Comparison of ENCODE assay signal across 13 cellular contexts in the genomic region with DNA sequence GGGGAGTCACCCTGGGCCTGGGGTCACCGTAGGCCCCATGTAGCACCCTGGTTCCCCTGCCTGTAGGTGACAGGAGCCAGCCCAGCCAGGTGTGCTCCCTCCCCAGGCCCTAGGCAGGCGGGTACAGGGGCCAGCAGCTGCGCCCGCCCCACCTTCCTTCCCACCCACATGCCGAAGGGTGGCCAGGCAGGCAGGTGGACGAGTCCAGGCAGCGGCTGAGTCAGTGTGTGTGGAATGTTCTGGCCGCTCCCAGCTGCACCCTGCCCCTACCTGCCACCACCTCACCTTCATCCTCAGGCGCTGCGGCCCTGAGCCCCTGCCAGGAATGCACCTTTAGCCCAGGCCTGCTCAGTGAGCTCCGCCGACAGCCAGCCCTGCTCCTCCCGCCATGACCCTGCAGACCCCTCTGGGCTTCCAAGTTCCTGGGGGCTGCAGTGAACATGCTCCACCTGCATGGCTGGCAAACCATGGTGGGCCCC. TPM values are rescaled to one million over a fixed set of nuclear protein-coding genes. Genes with fewer than 3 reads are reported as not detected.
DNase-seq lines count a peak whose midpoint lies in the region; ATAC-seq and TF ChIP-seq lines count a peak whose summit lies in the region.
"Had no signal": no experiment of that assay in that cellular context is flagged by ENCODE, and none has a peak within 500 bp of the region (broad histone marks: within the 10 kb centered on the region; RNA-seq: fewer than 3 reads in every experiment).

No MANE protein-coding gene starts in this region.

- TF ChIP-seq CTCF in Peyer's patch (IDR thresholded peaks at IDR 0.05) (peak in 2 of 6 experiments; percentile 10 to 22), lower lobe of right lung (IDR thresholded peaks at IDR 0.05) (no peak)
- TF ChIP-seq CTCF in CD4-positive, alpha-beta T cell (IDR thresholded peaks at IDR 0.05) = no peak

- peaks cover 5% of the 10 kb centered on the region for H3K27me3 Mint-ChIP-seq in CD4-positive, alpha-beta T cell
- H3K27me3 Mint-ChIP-seq: natural killer cell treated with Interleukin-12 subunit alpha and Interleukin-12 subunit beta and Interleukin-15 and Interleukin-18, amount 100 ng/mL, for 72 hours had no signal

- H3K4me1 Mint-ChIP-seq in CD4-positive, alpha-beta T cell (ENCODE audit: low read depth) = peaks cover 4% of the 10 kb centered on the region

- DNase-seq in 8988T (peak; percentile 78), Peyer's patch (peak in 2 of 3 donors; percentile 92 to 95), lower lobe of right lung (peak; percentile 90), cerebellar nuclear complex (lab: John Stamatoyannopoulos, UW) (no peak)
- no peak for DNase-seq in CD4-positive, alpha-beta T cell
- DNase-seq: effector CD8-positive, alpha-beta T cell; NCI-H1930; OCI-M1; stimulated activated CD4-positive, alpha-beta T cell treated with anti-CD3 and anti-CD28 coated beads, Interleukin-1b, Interleukin-23, amount 100 ng/mL, for 48 hours; T-helper 9 cell had no signal

- H3K27ac ChIP-seq in Peyer's patch (peak overlapping the region in 3 of 4 donors; percentile 83 to 94 (median 90)), lower lobe of right lung (peak overlapping the region; percentile 84)
- no peak overlapping the region for H3K27ac ChIP-seq in CD4-positive, alpha-beta T cell (ENCODE audit: low read depth, low read length)

- H3K9me3 ChIP-seq in Peyer's patch (no peaks in the 10 kb centered on the region), lower lobe of right lung (no peaks in the 10 kb centered on the region)
- H3K9me3 ChIP-seq in CD4-positive, alpha-beta T cell (ENCODE audit: control insufficient read depth, low read length) = no peaks in the 10 kb centered on the region

- CTCF ChIA-PET in CD4-positive, alpha-beta T cell (lab: Charles Lee) = interaction anchor here (1.2 to 7.0 kb wide), 4 partner anchors 141 to 318 kb away, joined by 3 to 116 read pairs (median 12); no protein-coding TSS in a partner anchor

- H3K27ac Mint-ChIP-seq in CD4-positive, alpha-beta T cell = no peak overlapping the region
- H3K27ac Mint-ChIP-seq: IgD-negative memory B cell; natural killer cell treated with Interleukin-12 subunit alpha and Interleukin-12 subunit beta and Interleukin-15 and Interleukin-18, amount 100 ng/mL, for 72 hours had no signal

- POLR2A ChIA-PET in CD4-positive, alpha-beta T cell (lab: Charles Lee) = no interaction called here

- no peak overlapping the region for H3K4me3 Mint-ChIP-seq in CD4-positive, alpha-beta T cell
- H3K4me3 Mint-ChIP-seq: natural killer cell treated with Interleukin-12 subunit alpha and Interleukin-12 subunit beta and Interleukin-15 and Interleukin-18, amount 100 ng/mL, for 72 hours had no signal

- H3K36me3 Mint-ChIP-seq in CD4-positive, alpha-beta T cell (ENCODE audit: low read depth) = no peaks in the 10 kb centered on the region
- H3K36me3 Mint-ChIP-seq: IgD-negative memory B cell; natural killer cell treated with Interleukin-12 subunit alpha and Interleukin-12 subunit beta and Interleukin-15 and Interleukin-18, amount 100 ng/mL, for 72 hours had no signal

- peaks cover 13 to 60% (median 21%) of the 10 kb centered on the region in 4 donors for H3K4me1 ChIP-seq in Peyer's patch
- peaks cover 46% of the 10 kb centered on the region for H3K4me1 ChIP-seq in lower lobe of right lung

- H3K36me3 ChIP-seq in Peyer's patch (no peaks in the 10 kb centered on the region), lower lobe of right lung (no peaks in the 10 kb centered on the region)

- no peaks in the 10 kb centered on the region for H3K9me3 Mint-ChIP-seq in CD4-positive, alpha-beta T cell
- H3K9me3 Mint-ChIP-seq: IgD-negative memory B cell; natural killer cell treated with Interleukin-12 subunit alpha and Interleukin-12 subunit beta and Interleukin-15 and Interleukin-18, amount 100 ng/mL, for 72 hours had no signal

- ATAC-seq in lower lobe of right lung (peak; percentile 87 to 88), GM21390 (IDR thresholded peaks at IDR 0.05; ENCODE audit: unreplicated experiment) (no peak)
- no peak for ATAC-seq in CD4-positive, alpha-beta T cell (ENCODE audit: poor library complexity)
- ATAC-seq: natural killer cell treated with Interleukin-12 subunit alpha and Interleukin-12 subunit beta and Interleukin-15 and Interleukin-18, amount 100 ng/mL, for 72 hours had no signal

- peak overlapping the region in 1 of 4 donors; percentile 11 for H3K4me3 ChIP-seq in Peyer's patch
- no peak overlapping the region for H3K4me3 ChIP-seq in lower lobe of right lung

- no peaks in the 10 kb centered on the region for H3K27me3 ChIP-seq in Peyer's patch
- peaks cover 8% of the 10 kb centered on the region for H3K27me3 ChIP-seq in lower lobe of right lung (ENCODE audit: low read depth)
- peaks cover 16% of the 10 kb centered on the region for H3K27me3 ChIP-seq in CD4-positive, alpha-beta T cell (ENCODE audit: control insufficient read depth, insufficient read depth, low read length)

- intact Hi-C loops in lower lobe of right lung (cut with DNase I) = no loop called here
- intact Hi-C loops in CD4-positive, alpha-beta T cell (cut with DNase I, micrococcal nuclease) = loop anchor here in 1 of 2 experiments (5.0 kb wide), 1 partner anchor 67 kb away; no protein-coding TSS in a partner anchor

- TF ChIP-seq POLR2A in Peyer's patch (IDR thresholded peaks at IDR 0.05) = peak; percentile 61 to 87

RNA-seq across cellular contexts. Expression of gene SYT8, which starts 0.6 kb away (rescaled TPM):
- total RNA-seq in Peyer's patch (10 to 100 TPM in 3 of 4 donors, not detected in 1; 21.3 to 57.6 (median 44.6) TPM), lower lobe of right lung (18.5 TPM)
- total RNA-seq in CD4-positive, alpha-beta T cell = not detected
- total RNA-seq: natural killer cell treated with Interleukin-12 subunit alpha and Interleukin-12 subunit beta and Interleukin-15 and Interleukin-18, amount 100 ng/mL, for 72 hours had no signal

RNA-seq across cellular contexts. Expression of gene TNNI2, which starts 4.6 kb away (rescaled TPM):
- 10 to 100 TPM in 1 of 4 donors, 1 to 10 TPM in 2, not detected in 1; 4.7 to 23.9 (median 9.3) TPM for total RNA-seq in Peyer's patch
- total RNA-seq in lower lobe of right lung = 17.7 TPM
- total RNA-seq in CD4-positive, alpha-beta T cell = under 1 TPM in 1 of 2 experiments, not detected in 1; 0.50 TPM

RNA-seq across cellular contexts. Expression of gene LSP1, which starts 18.7 kb away (rescaled TPM):
- 100 to 1,000 TPM in 1 of 4 donors, 10 to 100 TPM in 3; 10.6 to 175 (median 15.4) TPM for total RNA-seq in Peyer's patch
- 90.4 TPM for total RNA-seq in lower lobe of right lung
- 100 to 1,000 TPM; 228 to 232 TPM for total RNA-seq in CD4-positive, alpha-beta T cell

RNA-seq across cellular contexts. Expression of gene PRR33, which starts 57.5 kb away (rescaled TPM):
- total RNA-seq in Peyer's patch = not detected
- not detected for total RNA-seq in lower lobe of right lung
- not detected for total RNA-seq in CD4-positive, alpha-beta T cell
- total RNA-seq: natural killer cell treated with Interleukin-12 subunit alpha and Interleukin-12 subunit beta and Interleukin-15 and Interleukin-18, amount 100 ng/mL, for 72 hours had no signal

Comparison
In these comparisons a context has a peak if more than half of its experiments do, and no peak if none do; other contexts are left out.
1. DNase-seq: peak in 8988T (single experiment), Peyer's patch (2 of 3) and lower lobe of right lung (single experiment); none in CD4-positive, alpha-beta T cell (0 of 10) and cerebellar nuclear complex (0 of 2).
2. ATAC-seq: peak in lower lobe of right lung (2 of 2); none in CD4-positive, alpha-beta T cell (single experiment) and GM21390 (single experiment).